8 cellular contexts compared by ENCODE assay signal in genomic region chr15:31544361-31544760, GRCh38.
"Had no signal": no experiment of that assay in that cellular context is flagged by ENCODE, and none has a peak within 500 bp of the region (broad histone marks: within the 10 kb centered on the region; RNA-seq: fewer than 3 reads in every experiment).

No MANE protein-coding gene starts in this region.

- ATAC-seq: GM12878 had no signal

- DNase-seq: GDM1, GF-D8 had no signal

- FAIRE-seq: G401.6, GM12878, GM12891, GM12892, GM18507, GM19239 had no signal
